In genomic region chr4:102430511-102430910, GRCh38 we compare ENCODE assay signal across 8 cellular contexts.
DNase-seq lines count a peak whose midpoint lies in the region; ATAC-seq and TF ChIP-seq lines count a peak whose summit lies in the region.

No MANE protein-coding gene starts in this region.

- H3K4me3 Mint-ChIP-seq in T-helper 1 cell treated with Interleukin-12 subunit alpha and Interleukin-12 subunit beta and Interleukin-4 antibody, amounts not matched to agents 30 μg/mL and 1 μg/mL, for 36 hours: peak overlapping the region; percentile 91
- H3K4me3 Mint-ChIP-seq in neural progenitor cell: peak overlapping the region; percentile 88

- BruUV-seq in OCI-LY7 (replicated peaks; lab: Mats Ljungman, UMichigan): TSS peak; percentile 85

- no peak for ATAC-seq in GM21786 (IDR thresholded peaks at IDR 0.05; ENCODE audit: unreplicated experiment)

- no peaks in the 10 kb centered on the region for H4K20me1 ChIP-seq in OCI-LY7 (ENCODE audit: insufficient read depth, low read length)
- no peaks in the 10 kb centered on the region for H4K20me1 ChIP-seq in neural progenitor cell (ENCODE audit: low read depth)

- H3K79me2 ChIP-seq in OCI-LY7 (ENCODE audit: insufficient read depth, low read depth, low read length): no peaks in the 10 kb centered on the region
- H3K79me2 ChIP-seq in neural progenitor cell (ENCODE audit: low read depth): no peaks in the 10 kb centered on the region

- CTCF ChIA-PET in OCI-LY7 (lab: Charles Lee; ENCODE audit: unreplicated experiment): interaction anchor here (0.6 to 0.7 kb wide), 2 partner anchors 266 to 1330 kb away, joined by 4 read pairs; no protein-coding TSS in a partner anchor

- H3K9me2 ChIP-seq in OCI-LY7 (ENCODE audit: insufficient read depth, low read length): no peaks in the 10 kb centered on the region

- no peaks in the 10 kb centered on the region for H3F3A ChIP-seq in neural progenitor cell (ENCODE audit: low read depth)

- no peak for DNase-seq in T-helper 1 cell
- no peak for DNase-seq in OCI-LY7 (ENCODE audit: low spot score)
- no peak for DNase-seq in neural progenitor cell (ENCODE audit: low spot score)
- no peak for DNase-seq in D341Med (ENCODE audit: low spot score)
- no peak for DNase-seq in activated CD4-positive, alpha-beta T cell treated with anti-CD3 and anti-CD28 coated beads, Interleukin-2, amount 50 U/mL, for 4 hours

- H2AFZ ChIP-seq in OCI-LY7 (ENCODE audit: low read length) (peak overlapping the region; percentile 100), neural progenitor cell (replicated peaks) (peak overlapping the region; percentile 74)

- peaks cover 7% of the 10 kb centered on the region for H3K36me3 Mint-ChIP-seq in T-helper 1 cell treated with Interleukin-12 subunit alpha and Interleukin-12 subunit beta and Interleukin-4 antibody, amounts not matched to agents 30 μg/mL and 1 μg/mL, for 36 hours (ENCODE audit: low read depth)
- H3K36me3 Mint-ChIP-seq in neural progenitor cell: peaks cover 2% of the 10 kb centered on the region

- no peak for TF ChIP-seq CTCF in OCI-LY7 (conservative IDR thresholded peaks at IDR 0.05; ENCODE audit: low read length)
- no peak for TF ChIP-seq CTCF in neural progenitor cell (IDR thresholded peaks at IDR 0.05)

- H3K4me1 Mint-ChIP-seq in T-helper 1 cell treated with Interleukin-12 subunit alpha and Interleukin-12 subunit beta and Interleukin-4 antibody, amounts not matched to agents 30 μg/mL and 1 μg/mL, for 36 hours (ENCODE audit: low read depth): peaks cover 8% of the 10 kb centered on the region
- peaks cover 7% of the 10 kb centered on the region for H3K4me1 Mint-ChIP-seq in neural progenitor cell

- H3K4me1 ChIP-seq in OCI-LY7 (ENCODE audit: insufficient read depth, low read length, poor library complexity, severe bottlenecking): peaks cover 6% of the 10 kb centered on the region
- peaks cover 6% of the 10 kb centered on the region for H3K4me1 ChIP-seq in endocrine pancreas (ENCODE audit: control insufficient read depth, insufficient read depth, low read length)
- H3K4me1 ChIP-seq in neural progenitor cell: peaks cover 5% of the 10 kb centered on the region

- peak overlapping the region; percentile 81 for H3K27ac Mint-ChIP-seq in T-helper 1 cell treated with Interleukin-12 subunit alpha and Interleukin-12 subunit beta and Interleukin-4 antibody, amounts not matched to agents 30 μg/mL and 1 μg/mL, for 36 hours
- peak overlapping the region; percentile 74 for H3K27ac Mint-ChIP-seq in neural progenitor cell

- H3K27me3 Mint-ChIP-seq in T-helper 1 cell treated with Interleukin-12 subunit alpha and Interleukin-12 subunit beta and Interleukin-4 antibody, amounts not matched to agents 30 μg/mL and 1 μg/mL, for 36 hours (ENCODE audit: low read depth): peaks cover 18% of the 10 kb centered on the region
- peaks cover 7% of the 10 kb centered on the region for H3K27me3 Mint-ChIP-seq in neural progenitor cell (ENCODE audit: insufficient read depth, low read depth)

- POLR2A ChIA-PET in OCI-LY7 (lab: Charles Lee): interaction anchor here (0.5 to 2.2 kb wide), 18 partner anchors 10 to 1223 kb away, joined by 3 to 13 read pairs (median 4); partner anchors contain the start of genes NFKB1 and SLC39A8

- peak overlapping the region; percentile 100 for H3K4me2 ChIP-seq in OCI-LY7 (ENCODE audit: low read length)
- H3K4me2 ChIP-seq in neural progenitor cell: peak overlapping the region; percentile 80

- intact Hi-C loops in OCI-LY7 (cut with micrococcal nuclease; ENCODE audit: unreplicated experiment): loop anchor here (2.0 kb wide), 3 partner anchors 70 to 660 kb away; partner anchors contain the start of gene NFKB1

- H3K27ac ChIP-seq in OCI-LY7 (ENCODE audit: low read depth, low read length, poor library complexity, severe bottlenecking) (peak overlapping the region; percentile 48), neural progenitor cell (no peak overlapping the region)

- no peaks in the 10 kb centered on the region for H3K9me3 Mint-ChIP-seq in T-helper 1 cell treated with Interleukin-12 subunit alpha and Interleukin-12 subunit beta and Interleukin-4 antibody, amounts not matched to agents 30 μg/mL and 1 μg/mL, for 36 hours
- H3K9me3 Mint-ChIP-seq in neural progenitor cell: peaks cover 9% of the 10 kb centered on the region

- no peaks in the 10 kb centered on the region; the same call in 1 of the 2 replicates for H3K36me3 ChIP-seq in OCI-LY7 (ENCODE audit: insufficient read depth, low read length)
- no peaks in the 10 kb centered on the region for H3K36me3 ChIP-seq in endocrine pancreas (ENCODE audit: control insufficient read depth, insufficient read depth, low read length)
- no peaks in the 10 kb centered on the region for H3K36me3 ChIP-seq in neural progenitor cell

- H3K9ac ChIP-seq in endocrine pancreas (ENCODE audit: control insufficient read depth, insufficient read depth, low read length) (peak overlapping the region; percentile 60), neural progenitor cell (peak overlapping the region; percentile 24)

- H3K27me3 ChIP-seq in endocrine pancreas (ENCODE audit: control insufficient read depth, insufficient read depth, low read length): no peaks in the 10 kb centered on the region
- H3K27me3 ChIP-seq in neural progenitor cell: no peaks in the 10 kb centered on the region

- peak overlapping the region; percentile 69 for H3K4me3 ChIP-seq in OCI-LY7 (ENCODE audit: low read depth, low read length, poor library complexity, severe bottlenecking)
- H3K4me3 ChIP-seq in endocrine pancreas (ENCODE audit: control insufficient read depth, insufficient read depth, low read length): peak overlapping the region; percentile 96
- peak overlapping the region; percentile 58 for H3K4me3 ChIP-seq in neural progenitor cell

- H3K9me3 ChIP-seq in OCI-LY7 (ENCODE audit: low read length): no peaks in the 10 kb centered on the region; the same call in 1 of the 2 replicates
- no peaks in the 10 kb centered on the region for H3K9me3 ChIP-seq in endocrine pancreas (ENCODE audit: control insufficient read depth, low read length)
- no peaks in the 10 kb centered on the region for H3K9me3 ChIP-seq in neural progenitor cell (ENCODE audit: low read depth)
